Comparison of ENCODE assay signal across 2 cellular contexts in the genomic region with DNA sequence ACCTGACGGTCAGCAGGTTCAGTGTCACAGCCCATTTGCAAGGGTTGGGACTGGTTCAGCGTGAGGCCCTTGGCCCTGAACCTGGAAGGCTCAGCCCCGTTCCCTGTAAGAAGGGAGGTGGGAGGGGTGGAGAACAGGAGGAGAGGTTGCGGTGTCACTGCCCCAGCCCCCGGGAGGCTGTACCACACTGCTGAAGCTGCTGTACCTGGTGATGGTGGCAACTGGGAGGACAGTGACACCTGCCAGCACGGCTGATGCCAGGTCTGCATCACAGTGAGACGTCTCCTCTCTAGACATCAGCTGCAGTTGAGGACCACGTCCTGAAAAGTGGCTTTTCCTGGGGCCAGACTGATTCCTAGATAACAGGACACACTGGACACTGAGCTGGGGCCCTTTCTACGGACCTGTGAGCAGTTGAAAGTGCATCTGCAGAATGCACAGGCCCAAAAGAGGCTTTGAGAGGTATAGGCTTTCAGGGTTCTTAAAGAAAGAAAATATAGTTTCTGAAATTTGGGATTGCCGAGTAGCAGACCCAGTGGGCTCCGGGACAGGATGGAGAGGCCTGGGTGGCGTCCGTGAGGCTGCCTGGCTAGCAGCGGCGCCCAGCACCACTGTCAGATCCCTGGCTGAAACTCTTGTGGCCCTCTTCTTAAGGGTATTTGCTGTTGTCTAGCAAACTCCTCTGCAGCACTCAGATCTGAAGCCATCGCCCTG.
TF ChIP-seq lines count a peak whose summit lies in the region.

No MANE protein-coding gene starts in this region.

TF ChIP-seq in WTC11, 78 proteins besides CTCF, POLR2A, EP300 and RAD21:
- TF ChIP-seq EMX1 (CRISPR knock-in tag; IDR thresholded peaks at IDR 0.05): no peak
- no peak for TF ChIP-seq CREB1 (CRISPR knock-in tag; IDR thresholded peaks at IDR 0.05)
- no peak for TF ChIP-seq ZNF396 (CRISPR knock-in tag; IDR thresholded peaks at IDR 0.05; ENCODE audit: borderline replicate concordance)
- TF ChIP-seq GRHL2 (CRISPR knock-in tag; IDR thresholded peaks at IDR 0.05; ENCODE audit: insufficient replicate concordance, severe bottlenecking): no peak
- no peak for TF ChIP-seq HMGA2 (CRISPR knock-in tag; IDR thresholded peaks at IDR 0.05)
- TF ChIP-seq E2F5 (CRISPR knock-in tag; IDR thresholded peaks at IDR 0.05): no peak
- TF ChIP-seq PRRX2 (CRISPR knock-in tag; IDR thresholded peaks at IDR 0.05): no peak
TF ChIP-seq in WTC11: peak in this region for 0.

TF ChIP-seq in HepG2, 621 proteins besides CTCF, POLR2A, EP300 and RAD21:
- TF ChIP-seq RBM22 (optimal IDR thresholded peaks at IDR 0.05; ENCODE audit: low read length): peak; percentile 89
- TF ChIP-seq, protein P1, sequence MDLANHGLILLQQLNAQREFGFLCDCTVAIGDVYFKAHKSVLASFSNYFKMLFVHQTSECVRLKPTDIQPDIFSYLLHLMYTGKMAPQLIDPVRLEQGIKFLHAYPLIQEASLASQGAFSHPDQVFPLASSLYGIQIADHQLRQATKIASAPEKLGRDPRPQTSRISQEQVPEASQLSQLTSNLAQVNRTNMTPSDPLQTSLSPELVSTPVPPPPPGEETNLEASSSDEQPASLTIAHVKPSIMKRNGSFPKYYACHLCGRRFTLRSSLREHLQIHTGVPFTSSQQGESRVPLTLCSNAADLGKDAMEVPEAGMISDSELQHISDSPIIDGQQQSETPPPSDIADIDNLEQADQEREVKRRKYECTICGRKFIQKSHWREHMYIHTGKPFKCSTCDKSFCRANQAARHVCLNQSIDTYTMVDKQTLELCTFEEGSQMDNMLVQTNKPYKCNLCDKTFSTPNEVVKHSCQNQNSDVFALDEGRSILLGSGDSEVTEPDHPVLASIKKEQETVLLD (CRISPR knock-in tag; IDR thresholded peaks at IDR 0.05; ENCODE audit: low read depth): no peak
- TF ChIP-seq ZNF503 (CRISPR knock-in tag; IDR thresholded peaks at IDR 0.05): no peak
- TF ChIP-seq, protein P2, sequence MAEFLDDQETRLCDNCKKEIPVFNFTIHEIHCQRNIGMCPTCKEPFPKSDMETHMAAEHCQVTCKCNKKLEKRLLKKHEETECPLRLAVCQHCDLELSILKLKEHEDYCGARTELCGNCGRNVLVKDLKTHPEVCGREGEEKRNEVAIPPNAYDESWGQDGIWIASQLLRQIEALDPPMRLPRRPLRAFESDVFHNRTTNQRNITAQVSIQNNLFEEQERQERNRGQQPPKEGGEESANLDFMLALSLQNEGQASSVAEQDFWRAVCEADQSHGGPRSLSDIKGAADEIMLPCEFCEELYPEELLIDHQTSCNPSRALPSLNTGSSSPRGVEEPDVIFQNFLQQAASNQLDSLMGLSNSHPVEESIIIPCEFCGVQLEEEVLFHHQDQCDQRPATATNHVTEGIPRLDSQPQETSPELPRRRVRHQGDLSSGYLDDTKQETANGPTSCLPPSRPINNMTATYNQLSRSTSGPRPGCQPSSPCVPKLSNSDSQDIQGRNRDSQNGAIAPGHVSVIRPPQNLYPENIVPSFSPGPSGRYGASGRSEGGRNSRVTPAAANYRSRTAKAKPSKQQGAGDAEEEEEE (CRISPR knock-in tag; IDR thresholded peaks at IDR 0.05; ENCODE audit: borderline replicate concordance): no peak
- TF ChIP-seq POLR2G (IDR thresholded peaks at IDR 0.05; ENCODE audit: low read depth, low read length): 0 out of 2 replicates have a peak, but pooled peaks have one; percentile 31
- TF ChIP-seq AGO2 (optimal IDR thresholded peaks at IDR 0.05; ENCODE audit: low read depth, low read length): peak; percentile 27
